Comparison of ENCODE assay signal across 9 cellular contexts in the genomic region with DNA sequence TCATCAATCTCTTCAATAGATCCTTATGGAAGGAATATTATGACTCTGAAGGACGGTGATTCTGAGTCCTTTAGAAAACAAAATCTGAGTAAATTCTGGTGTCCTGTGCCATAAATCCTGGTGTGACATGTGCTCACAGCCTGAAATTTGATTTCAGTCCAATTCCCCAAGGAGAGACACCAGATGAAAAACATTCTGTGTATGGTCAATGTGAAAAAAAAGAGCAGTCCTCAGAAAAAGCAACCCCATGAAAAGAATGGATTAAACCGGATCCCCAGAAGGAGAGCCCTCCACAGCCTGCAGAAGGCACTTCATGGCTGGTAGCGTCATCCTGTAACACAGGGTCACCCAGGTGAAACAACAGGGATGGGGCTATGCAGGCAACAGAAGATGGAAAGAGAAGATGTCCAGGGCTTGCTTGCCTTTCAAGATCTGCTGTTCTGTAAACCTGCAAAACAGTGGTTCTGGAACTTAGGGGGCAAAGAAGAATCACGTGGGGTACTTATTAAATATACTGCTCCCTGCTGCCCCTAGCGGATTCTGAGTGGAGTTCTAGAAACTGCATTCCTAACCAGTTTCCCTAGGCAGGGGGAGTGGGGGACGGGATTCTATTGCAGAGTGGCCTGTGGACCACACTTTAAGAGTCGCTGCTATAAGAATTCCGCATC.
DNase-seq lines count a peak whose midpoint lies in the region; ATAC-seq and TF ChIP-seq lines count a peak whose summit lies in the region.
"Had no signal": no experiment of that assay in that cellular context is flagged by ENCODE, and none has a peak within 500 bp of the region (broad histone marks: within the 10 kb centered on the region; RNA-seq: fewer than 3 reads in every experiment).

No MANE protein-coding gene starts in this region.

- H3K4me3 ChIP-seq in HEK293 (ENCODE audit: low read depth, low read length): no peak overlapping the region
- peak overlapping the region; percentile 4 to 34 for H3K4me3 ChIP-seq in right atrium auricular region
- no peak overlapping the region for H3K4me3 ChIP-seq in retinal pigment epithelial cell (ENCODE audit: low read length)

- H3K27me3 ChIP-seq in right atrium auricular region: no peaks in the 10 kb centered on the region
- H3K27me3 ChIP-seq: BLaER1 treated with 17β-estradiol and CSF1 and Interleukin-3, amounts not matched to agents 10 nM and 100 nM had no signal

- H3K36me3 ChIP-seq in HEK293 (ENCODE audit: control insufficient read depth in 2 of 2, insufficient read depth in 1 of 2, low read length in 2 of 2) (no peaks in the 10 kb centered on the region), right atrium auricular region (no peaks in the 10 kb centered on the region)

- H3K27ac Mint-ChIP-seq in activated naive CD4-positive, alpha-beta T cell treated with anti-CD3 and anti-CD28 coated beads, Interleukin-2, amount 50 U/mL, for 72 hours: no peak overlapping the region

- peaks cover 5% of the 10 kb centered on the region for H3K4me1 ChIP-seq in HEK293 (ENCODE audit: control insufficient read depth, insufficient read depth, low read length)
- peaks cover 0 to 10% of the 10 kb centered on the region in 2 donors for H3K4me1 ChIP-seq in right atrium auricular region

- DNase-seq in NCI-H748 (lab: John Stamatoyannopoulos, UW; ENCODE audit: unreplicated experiment) (peak; percentile 47), NCI-H748 treated with DMSO at 0.1 percent for 48 hours (lab: John Stamatoyannopoulos, UW) (no peak), NCI-H2107 (lab: John Stamatoyannopoulos, UW) (peak; percentile 27), right atrium auricular region (ENCODE audit: low spot score) (no peak), retinal pigment epithelial cell (ENCODE audit: low read depth) (no peak)
- peak in 1 of 2 donors; percentile 18 for DNase-seq in activated naive CD4-positive, alpha-beta T cell treated with anti-CD3 and anti-CD28 coated beads, Interleukin-2, amount 50 U/mL, for 72 hours (ENCODE audit: low spot score in 2 of 2)

- peak; percentile 34 to 62 for ATAC-seq in activated naive CD4-positive, alpha-beta T cell treated with anti-CD3 and anti-CD28 coated beads, Interleukin-2, amount 50 U/mL, for 72 hours
- no peak for ATAC-seq in GM21528 (IDR thresholded peaks at IDR 0.05; ENCODE audit: low FRiP score, unreplicated experiment)

- no peak for TF ChIP-seq CTCF in HEK293 (tag by site-specific recombination; IDR thresholded peaks at IDR 0.05)
- peak; percentile 56 to 79 for TF ChIP-seq CTCF in right atrium auricular region (IDR thresholded peaks at IDR 0.05)
- TF ChIP-seq CTCF in retinal pigment epithelial cell (conservative IDR thresholded peaks at IDR 0.05; ENCODE audit: low read depth, low read length): peak; percentile 66

- POLR2A ChIA-PET in HEK293 (lab: Yijun Ruan, JAX): no interaction called here

- peaks cover 6 to 8% of the 10 kb centered on the region in 2 donors for H3K9me3 Mint-ChIP-seq in activated naive CD4-positive, alpha-beta T cell treated with anti-CD3 and anti-CD28 coated beads, Interleukin-2, amount 50 U/mL, for 72 hours

- peaks cover 7 to 11% of the 10 kb centered on the region in 2 donors for H3K36me3 Mint-ChIP-seq in activated naive CD4-positive, alpha-beta T cell treated with anti-CD3 and anti-CD28 coated beads, Interleukin-2, amount 50 U/mL, for 72 hours

- H3K27ac ChIP-seq in HEK293 (ENCODE audit: extremely low read depth, low read depth, low read length) (no peak overlapping the region), right atrium auricular region (no peak overlapping the region)
- H3K27ac ChIP-seq: BLaER1 treated with 17β-estradiol and CSF1 and Interleukin-3, amounts not matched to agents 10 nM and 100 nM had no signal

- CTCF ChIA-PET in HEK293 (lab: Yijun Ruan, JAX): interaction anchor here (0.6 to 1.7 kb wide), 5 partner anchors 9 to 700 kb away, joined by 3 to 7 read pairs (median 3); no protein-coding TSS in a partner anchor

- H3K9me3 ChIP-seq in HEK293 (ENCODE audit: control insufficient read depth, insufficient read depth, low read depth, low read length) (no peaks in the 10 kb centered on the region), right atrium auricular region (no peaks in the 10 kb centered on the region)

TF ChIP-seq in HEK293, 187 proteins besides CTCF, POLR2A, EP300 and RAD21:
- TF ChIP-seq ZNF600 (tag by site-specific recombination; IDR thresholded peaks at IDR 0.05): peak; percentile 38; the same call in 1 of the 2 replicates
- TF ChIP-seq, protein P1, sequence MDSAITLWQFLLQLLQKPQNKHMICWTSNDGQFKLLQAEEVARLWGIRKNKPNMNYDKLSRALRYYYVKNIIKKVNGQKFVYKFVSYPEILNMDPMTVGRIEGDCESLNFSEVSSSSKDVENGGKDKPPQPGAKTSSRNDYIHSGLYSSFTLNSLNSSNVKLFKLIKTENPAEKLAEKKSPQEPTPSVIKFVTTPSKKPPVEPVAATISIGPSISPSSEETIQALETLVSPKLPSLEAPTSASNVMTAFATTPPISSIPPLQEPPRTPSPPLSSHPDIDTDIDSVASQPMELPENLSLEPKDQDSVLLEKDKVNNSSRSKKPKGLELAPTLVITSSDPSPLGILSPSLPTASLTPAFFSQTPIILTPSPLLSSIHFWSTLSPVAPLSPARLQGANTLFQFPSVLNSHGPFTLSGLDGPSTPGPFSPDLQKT (IDR thresholded peaks at IDR 0.05; ENCODE audit: borderline replicate concordance, low read depth, low read length): no peak
TF ChIP-seq in HEK293: peak in this region for 1.

Comparison
In these comparisons a context has a peak if more than half of its experiments do, and no peak if none do; other contexts are left out.
1. DNase-seq: peak in NCI-H748 (single experiment) and NCI-H2107 (single experiment); none in NCI-H748 treated with DMSO at 0.1 percent for 48 hours (single experiment), right atrium auricular region (single experiment) and retinal pigment epithelial cell (single experiment).
2. H3K4me3 ChIP-seq: peak in right atrium auricular region (2 of 2); none in HEK293 (single experiment) and retinal pigment epithelial cell (single experiment).